ENCODE assay signal across 12 cellular contexts in genomic region chr14:80621701-80622100, GRCh38.
DNase-seq lines count a peak whose midpoint lies in the region; ATAC-seq, FAIRE-seq and TF ChIP-seq lines count a peak whose summit lies in the region.
"Had no signal": no experiment of that assay in that cellular context is flagged by ENCODE, and none has a peak within 500 bp of the region (broad histone marks: within the 10 kb centered on the region; RNA-seq: fewer than 3 reads in every experiment).

No MANE protein-coding gene starts in this region.

- TF ChIP-seq EP300 in SK-N-SH (IDR thresholded peaks at IDR 0.05; ENCODE audit: borderline replicate concordance in 1 of 2, low read depth in 1 of 2, low read length in 1 of 2) = no peak

- H4K20me1 ChIP-seq in SK-N-SH (ENCODE audit: insufficient read depth) (no peaks in the 10 kb centered on the region), astrocyte (ENCODE audit: insufficient read depth, low read length) (no peaks in the 10 kb centered on the region)

- no peaks in the 10 kb centered on the region for H3K36me3 Mint-ChIP-seq in astrocyte (ENCODE audit: low read depth, unreplicated experiment)

- no peaks in the 10 kb centered on the region; a peak in 1 of 4 replicates for H3K4me1 ChIP-seq in SK-N-SH (ENCODE audit: control insufficient read depth in 1 of 2, insufficient read depth in 2 of 2, low read depth in 1 of 2, low read length in 1 of 2)
- peaks cover 3% of the 10 kb centered on the region for H3K4me1 ChIP-seq in astrocyte (ENCODE audit: insufficient read depth, low read length)

- H3K9me3 ChIP-seq in SK-N-SH (no peaks in the 10 kb centered on the region), astrocyte (ENCODE audit: insufficient read depth, low read depth, low read length) (no peaks in the 10 kb centered on the region)

- no peak for TF ChIP-seq CTCF in SK-N-SH (IDR thresholded peaks at IDR 0.05)
- no peak for TF ChIP-seq CTCF in astrocyte (IDR thresholded peaks at IDR 0.05; ENCODE audit: insufficient read depth, low read depth, low read length)

- H3K79me2 ChIP-seq in SK-N-SH (ENCODE audit: insufficient read depth) (no peaks in the 10 kb centered on the region), astrocyte (ENCODE audit: insufficient read depth, low read length) (no peaks in the 10 kb centered on the region)

- H3K27me3 Mint-ChIP-seq in astrocyte (ENCODE audit: low read depth, unreplicated experiment) = no peaks in the 10 kb centered on the region

- H2AFZ ChIP-seq in SK-N-SH (ENCODE audit: low read depth) (no peak overlapping the region), astrocyte (ENCODE audit: low read depth, low read length) (no peak overlapping the region)

- H3K27me3 ChIP-seq in SK-N-SH (ENCODE audit: insufficient read depth) = no peaks in the 10 kb centered on the region
- no peaks in the 10 kb centered on the region for H3K27me3 ChIP-seq in astrocyte (ENCODE audit: insufficient read depth, low read length)

- H3K9me3 Mint-ChIP-seq in astrocyte (ENCODE audit: unreplicated experiment) = no peaks in the 10 kb centered on the region

- H3K9me2 ChIP-seq in SK-N-SH = 0 out of 2 replicates have a peak, but pooled peaks cover 3% of the 10 kb centered on the region

- H3K4me2 ChIP-seq in SK-N-SH = no peak overlapping the region
- H3K4me2 ChIP-seq in astrocyte (ENCODE audit: low read length) = peak overlapping the region; percentile 42

- H3K4me1 Mint-ChIP-seq in astrocyte (ENCODE audit: low read depth, unreplicated experiment) = no peaks in the 10 kb centered on the region

- 47% methylated on average over 3 of the region's 3 CpGs for WGBS in SK-N-SH (ENCODE audit: low lambda C conversion rate)

- POLR2A ChIA-PET in SK-N-SH (lab: Yijun Ruan, JAX) = no interaction called here

- no peak for DNase-seq in SK-N-SH
- peak; percentile 81 for DNase-seq in astrocyte (ENCODE audit: low read depth)
- DNase-seq in urothelium cell line (ENCODE audit: low spot score) = peak; percentile 15
- no peak for DNase-seq in iPS-NIHi11 (ENCODE audit: low spot score)
- DNase-seq in NCI-H2107 (lab: John Stamatoyannopoulos, UW) = no peak
- DNase-seq in NCI-H2107 treated with DMSO at 0.1 percent for 48 hours (lab: John Stamatoyannopoulos, UW; ENCODE audit: unreplicated experiment) = no peak
- DNase-seq: activated T-cell treated with anti-CD3 and anti-CD28 coated beads, Interleukin-2, amount 50 U/mL, for 4 hours; NCI-H187 had no signal

- 0 out of 4 replicates have a peak overlapping the region, but pooled peaks of 1 of the 2 experiments have one; percentile 7 for H3K27ac ChIP-seq in SK-N-SH (ENCODE audit: low read depth in 2 of 2, low read length in 1 of 2)
- no peak overlapping the region for H3K27ac ChIP-seq in astrocyte (ENCODE audit: low read depth, low read length)

- H3K9ac ChIP-seq in SK-N-SH (no peak overlapping the region), astrocyte (ENCODE audit: low read length) (no peak overlapping the region)

- ATAC-seq in SK-N-SH treated with all-trans-retinoic acid at 6 μM for 48 hours = peak; percentile 69
- ATAC-seq in HG03060 (IDR thresholded peaks at IDR 0.05; ENCODE audit: low read depth, unreplicated experiment) = peak; percentile 83
- ATAC-seq: activated T-cell treated with anti-CD3 and anti-CD28 coated beads, Interleukin-2, amount 50 U/mL, for 4 hours had no signal

- TF ChIP-seq RAD21 in SK-N-SH (IDR thresholded peaks at IDR 0.05; ENCODE audit: low read length) = no peak

- H3K4me3 ChIP-seq in SK-N-SH (ENCODE audit: low read depth in 2 of 2, low read length in 1 of 2) (no peak overlapping the region), astrocyte (ENCODE audit: insufficient read depth, low read depth, low read length) (no peak overlapping the region)

- FAIRE-seq in astrocyte (lab: Jason Lieb, UNC) (no peak), urothelium cell line (lab: Jason Lieb, UNC) (no peak)
- FAIRE-seq: A204.1, islet of Langerhans had no signal

- no peaks in the 10 kb centered on the region for H3K36me3 ChIP-seq in SK-N-SH (replicated peaks in 1 of 2; ENCODE audit: control insufficient read depth in 1 of 2, insufficient read depth in 2 of 2, low read length in 1 of 2)
- H3K36me3 ChIP-seq in astrocyte (ENCODE audit: insufficient read depth, low read length) = no peaks in the 10 kb centered on the region

- no peaks in the 10 kb centered on the region for H3F3A ChIP-seq in SK-N-SH (replicated peaks; ENCODE audit: insufficient read depth)

- H3K4me3 Mint-ChIP-seq in astrocyte (ENCODE audit: unreplicated experiment) = no peak overlapping the region
- H3K4me3 Mint-ChIP-seq: activated T-cell treated with anti-CD3 and anti-CD28 coated beads, Interleukin-2, amount 50 U/mL, for 4 hours had no signal

- CTCF ChIA-PET in SK-N-SH (lab: Yijun Ruan, JAX) = no interaction called here

- no peak overlapping the region for H3K27ac Mint-ChIP-seq in astrocyte (ENCODE audit: unreplicated experiment)

TF ChIP-seq in SK-N-SH treated with all-trans-retinoic acid at 6 μM for 48 hours, 23 proteins besides CTCF, POLR2A, EP300 and RAD21 (continues in another document):
- TF ChIP-seq SNAI2 (CRISPR knock-in tag; IDR thresholded peaks at IDR 0.05) (no peak), ZFP3 (CRISPR knock-in tag; IDR thresholded peaks at IDR 0.05) (no peak), ZNF8 (CRISPR knock-in tag; IDR thresholded peaks at IDR 0.05) (no peak), CSDC2 (CRISPR knock-in tag; IDR thresholded peaks at IDR 0.05) (no peak), TOX (CRISPR knock-in tag; IDR thresholded peaks at IDR 0.05; ENCODE audit: borderline replicate concordance) (no peak), CREB5 (CRISPR knock-in tag; IDR thresholded peaks at IDR 0.05; ENCODE audit: low read depth) (no peak), ZC3H10 (CRISPR knock-in tag; IDR thresholded peaks at IDR 0.05) (no peak), TCF4 (CRISPR knock-in tag; IDR thresholded peaks at IDR 0.05; ENCODE audit: borderline replicate concordance) (no peak)

TF ChIP-seq in SK-N-SH, 30 proteins besides CTCF, POLR2A, EP300 and RAD21:
- TF ChIP-seq CHD2 (IDR thresholded peaks at IDR 0.05; ENCODE audit: low read length, partially characterized antibody) (no peak), MEF2A (IDR thresholded peaks at IDR 0.05; ENCODE audit: borderline replicate concordance, low read depth) (no peak), FOXJ3 (CRISPR knock-in tag; IDR thresholded peaks at IDR 0.05) (no peak), GABPA (IDR thresholded peaks at IDR 0.05; ENCODE audit: low read depth) (no peak), USF2 (IDR thresholded peaks at IDR 0.05; ENCODE audit: borderline replicate concordance, low read depth, low read length) (no peak), GATA2 (CRISPR knock-in tag; IDR thresholded peaks at IDR 0.05) (no peak), YY1 (IDR thresholded peaks at IDR 0.05; ENCODE audit: low read depth) (no peak), SMC3 (IDR thresholded peaks at IDR 0.05; ENCODE audit: low read depth, low read length) (no peak), MAX (IDR thresholded peaks at IDR 0.05; ENCODE audit: low read depth) (no peak), TCF12 (IDR thresholded peaks at IDR 0.05) (no peak), JUND (IDR thresholded peaks at IDR 0.05) (no peak)

Comparison
In these comparisons a context has a peak if more than half of its experiments do, and no peak if none do; other contexts are left out.
1. DNase-seq: peak in astrocyte (single experiment) and urothelium cell line (single experiment); none in SK-N-SH (single experiment), iPS-NIHi11 (single experiment), NCI-H2107 (single experiment) and NCI-H2107 treated with DMSO at 0.1 percent for 48 hours (single experiment).